ENCODE assay signal across 8 cellular contexts in the genomic region with DNA sequence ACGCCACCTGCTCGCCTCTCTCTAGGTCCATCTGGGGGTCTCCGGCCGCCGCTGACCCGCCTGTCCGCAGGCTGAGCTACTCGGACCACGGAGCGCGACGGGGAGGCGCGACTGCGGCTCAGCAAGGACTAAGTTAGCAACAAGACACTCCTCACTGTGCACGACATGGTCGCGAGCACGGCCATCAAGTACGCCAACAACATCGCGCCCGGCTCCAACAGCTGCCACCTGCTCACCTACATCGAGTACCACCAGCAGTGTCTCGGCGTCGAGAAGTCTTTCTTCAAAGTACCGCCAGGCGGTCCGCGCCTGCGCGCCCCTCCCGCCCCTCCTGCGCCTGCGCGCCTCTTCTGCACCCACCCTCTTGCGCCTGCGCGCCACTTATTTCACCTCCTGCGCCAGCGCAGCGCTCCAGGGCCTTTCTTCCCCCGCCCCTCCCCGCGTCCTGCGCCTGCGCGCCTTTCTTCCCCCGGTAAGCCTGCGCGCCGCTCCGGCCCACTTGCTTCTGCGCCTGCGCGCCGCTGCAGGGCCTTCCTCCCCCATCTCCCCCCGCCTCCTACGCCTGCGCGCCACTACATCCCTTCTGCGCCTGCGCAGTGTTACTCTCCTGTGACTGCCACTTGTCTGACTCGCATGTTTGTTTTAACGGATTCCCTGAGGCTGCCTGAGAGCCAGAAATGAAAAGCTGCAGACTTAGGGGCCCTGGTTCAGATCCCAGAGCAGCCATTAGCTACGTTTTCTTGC.
A peak's percentile ranks its signal among the peaks of the same experiment; 100 is the strongest.
DNase-seq lines count a peak whose midpoint lies in the region; ATAC-seq and TF ChIP-seq lines count a peak whose summit lies in the region.

No MANE protein-coding gene starts in this region.

- peak; percentile 100 for DNase-seq in GM13976 (ENCODE audit: low spot score)
- peak; percentile 93 for DNase-seq in NCI-H1694 (lab: John Stamatoyannopoulos, UW)
- DNase-seq in anterior cingulate cortex (lab: John Stamatoyannopoulos, UW), result peak; percentile 60 to 99 (median 95)
- DNase-seq in right atrium auricular region (ENCODE audit: low spot score), result peak; percentile 97
- peak; percentile 96 for DNase-seq in prostate gland (ENCODE audit: low spot score)

- peaks cover 13% of the 10 kb centered on the region for H3K36me3 Mint-ChIP-seq in T-helper 1 cell treated with Interleukin-12 subunit alpha and Interleukin-12 subunit beta and Interleukin-4 antibody, amounts not matched to agents 30 μg/mL and 1 μg/mL, for 36 hours (ENCODE audit: low read depth)

- H3K4me3 Mint-ChIP-seq in T-helper 1 cell treated with Interleukin-12 subunit alpha and Interleukin-12 subunit beta and Interleukin-4 antibody, amounts not matched to agents 30 μg/mL and 1 μg/mL, for 36 hours, result peak overlapping the region; percentile 99

- peaks cover 0 to 16% of the 10 kb centered on the region in 2 donors for H3K4me1 ChIP-seq in right atrium auricular region
- peaks cover 5% of the 10 kb centered on the region for H3K4me1 ChIP-seq in prostate gland (replicated peaks)
- H3K4me1 ChIP-seq in urinary bladder (ENCODE audit: insufficient read depth), result no peaks in the 10 kb centered on the region

- H3K36me3 ChIP-seq in right atrium auricular region, result no peaks in the 10 kb centered on the region
- no peaks in the 10 kb centered on the region for H3K36me3 ChIP-seq in prostate gland
- no peaks in the 10 kb centered on the region for H3K36me3 ChIP-seq in urinary bladder (ENCODE audit: insufficient read depth)

- H3K9me3 Mint-ChIP-seq in T-helper 1 cell treated with Interleukin-12 subunit alpha and Interleukin-12 subunit beta and Interleukin-4 antibody, amounts not matched to agents 30 μg/mL and 1 μg/mL, for 36 hours, result peaks cover 10% of the 10 kb centered on the region

- H3K27me3 ChIP-seq in right atrium auricular region (no peaks in the 10 kb centered on the region), prostate gland (replicated peaks; ENCODE audit: insufficient read depth) (no peaks in the 10 kb centered on the region)

- TF ChIP-seq CTCF in GM13976 (IDR thresholded peaks at IDR 0.05; ENCODE audit: borderline replicate concordance, control extremely low read depth, extremely low read depth, insufficient read depth, missing control alignments) (no peak), right atrium auricular region (IDR thresholded peaks at IDR 0.05) (peak in 1 of 2 donors; percentile 23), prostate gland (IDR thresholded peaks at IDR 0.05) (peak in 3 of 4 experiments; percentile 13 to 84 (median 63))

- intact Hi-C loops in prostate gland (cut with DNase I), result no loop called here

- in situ Hi-C loops in GM13976 (cut with MboI; ENCODE audit: low sequenced_read_pairs, unreplicated experiment), result no loop called here

- H3K27ac Mint-ChIP-seq in T-helper 1 cell treated with Interleukin-12 subunit alpha and Interleukin-12 subunit beta and Interleukin-4 antibody, amounts not matched to agents 30 μg/mL and 1 μg/mL, for 36 hours, result peak overlapping the region; percentile 93

- H3K4me1 Mint-ChIP-seq in T-helper 1 cell treated with Interleukin-12 subunit alpha and Interleukin-12 subunit beta and Interleukin-4 antibody, amounts not matched to agents 30 μg/mL and 1 μg/mL, for 36 hours (ENCODE audit: low read depth), result peaks cover 16% of the 10 kb centered on the region

- H3K27ac ChIP-seq in right atrium auricular region (peak overlapping the region; percentile 63 to 78), prostate gland (peak overlapping the region; percentile 38 to 58), urinary bladder (ENCODE audit: low read depth) (no peak overlapping the region)

- H3K27me3 Mint-ChIP-seq in T-helper 1 cell treated with Interleukin-12 subunit alpha and Interleukin-12 subunit beta and Interleukin-4 antibody, amounts not matched to agents 30 μg/mL and 1 μg/mL, for 36 hours (ENCODE audit: low read depth), result no peaks in the 10 kb centered on the region

- H3K4me3 ChIP-seq in right atrium auricular region, result peak overlapping the region; percentile 65 to 67
- peak overlapping the region; percentile 57 to 68 for H3K4me3 ChIP-seq in prostate gland
- peak overlapping the region; percentile 42 for H3K4me3 ChIP-seq in urinary bladder (ENCODE audit: low read depth, low read length)

- peak; percentile 50 for TF ChIP-seq POLR2A in prostate gland (IDR thresholded peaks at IDR 0.05)

- peak; percentile 71 for ATAC-seq in HG02870 (IDR thresholded peaks at IDR 0.05; ENCODE audit: unreplicated experiment)

- under 1% methylated on average over 67 of the region's 67 CpGs for WGBS in prostate gland
- WGBS in urinary bladder, result under 1% methylated on average over 67 of the region's 67 CpGs

- H3K9me3 ChIP-seq in right atrium auricular region, result no peaks in the 10 kb centered on the region
- H3K9me3 ChIP-seq in prostate gland, result no peaks in the 10 kb centered on the region
